Comparison of ENCODE assay signal across 8 cellular contexts in genomic region chr9:130444565-130445221, GRCh38. TPM values are rescaled to one million over a fixed set of nuclear protein-coding genes. Genes with fewer than 3 reads are reported as not detected.
DNase-seq lines count a peak whose midpoint lies in the region; ATAC-seq and TF ChIP-seq lines count a peak whose summit lies in the region.

Gene ASS1 (plus strand): TSS chr9:130444961. CDS start chr9:130452229, 7,268 bp downstream.

- H3K9me3 ChIP-seq in ES-I3 (ENCODE audit: control insufficient read depth, insufficient read depth, low read length) (peaks cover 9% of the 10 kb centered on the region; the same call in 1 of the 2 replicates), neuron (ENCODE audit: low read length) (peaks cover 3% of the 10 kb centered on the region), tibial nerve (peaks cover 0 to 31% (median 0%) of the 10 kb centered on the region in 4 donors)

- no peak for TF ChIP-seq POLR2A in tibial nerve (IDR thresholded peaks at IDR 0.05)

- H3K9me3 Mint-ChIP-seq in activated T-cell treated with anti-CD3 and anti-CD28 coated beads, Interleukin-2, amount 50 U/mL, for 24 hours: peaks cover 10% of the 10 kb centered on the region

- WGBS in tibial nerve, 2 donors: 1 to 5% methylated on average over 17 to 20 of the region's 66 CpGs

- no peaks in the 10 kb centered on the region for H3K36me3 Mint-ChIP-seq in activated T-cell treated with anti-CD3 and anti-CD28 coated beads, Interleukin-2, amount 50 U/mL, for 24 hours (ENCODE audit: low read depth)

- peak within 1 kb of the TSS; percentile 47 for H3K9ac ChIP-seq in ES-I3 (ENCODE audit: low read depth, low read length)

- H3K4me3 ChIP-seq in fibroblast of the aortic adventitia (ENCODE audit: low read depth, low read length) (peak within 1 kb of the TSS; percentile 69), neuron (ENCODE audit: low read length) (peak within 1 kb of the TSS; percentile 29), tibial nerve (peak within 1 kb of the TSS; percentile 18 to 56 (median 46))

- TF ChIP-seq EP300 in tibial nerve (IDR thresholded peaks at IDR 0.05): peak in 1 of 2 donors; percentile 24

- peak within 1 kb of the TSS; percentile 35 for H3K4me3 Mint-ChIP-seq in activated T-cell treated with anti-CD3 and anti-CD28 coated beads, Interleukin-2, amount 50 U/mL, for 24 hours

- DNase-seq in NCI-H226 (peak; percentile 60), fibroblast of the aortic adventitia (ENCODE audit: low read depth) (no peak), tibial nerve (ENCODE audit: low spot score in 2 of 2) (peak in 1 of 2 donors; percentile 21), NOMO-1 (lab: John Stamatoyannopoulos, UW; ENCODE audit: unreplicated experiment in 2 of 2) (no peak)
- DNase-seq in activated T-cell treated with anti-CD3 and anti-CD28 coated beads, Interleukin-2, amount 50 U/mL, for 24 hours: peak; percentile 68

- peaks cover 7% of the 10 kb centered on the region for H3K4me1 Mint-ChIP-seq in activated T-cell treated with anti-CD3 and anti-CD28 coated beads, Interleukin-2, amount 50 U/mL, for 24 hours (ENCODE audit: low read depth)

- H3K4me1 ChIP-seq in ES-I3 (ENCODE audit: insufficient read depth, low read length) (peaks cover 23% of the 10 kb centered on the region), neuron (ENCODE audit: insufficient read depth, low read length) (peaks cover 16% of the 10 kb centered on the region), tibial nerve (peaks cover 0 to 44% (median 23%) of the 10 kb centered on the region in 4 donors)

- peak within 1 kb of the TSS; percentile 57 for H2AFZ ChIP-seq in neuron (ENCODE audit: low read depth, low read length)

- no peaks in the 10 kb centered on the region for H3K36me3 ChIP-seq in ES-I3 (ENCODE audit: insufficient read depth, low read length)
- H3K36me3 ChIP-seq in neuron (ENCODE audit: insufficient read depth, low read length): no peaks in the 10 kb centered on the region
- H3K36me3 ChIP-seq in tibial nerve: no peaks in the 10 kb centered on the region

- H3K27me3 ChIP-seq in neuron (ENCODE audit: insufficient read depth, low read length) (peaks cover 35% of the 10 kb centered on the region), tibial nerve (peaks cover 0 to 10% of the 10 kb centered on the region in 2 donors)

- no peak within 1 kb of the TSS for H3K27ac Mint-ChIP-seq in activated T-cell treated with anti-CD3 and anti-CD28 coated beads, Interleukin-2, amount 50 U/mL, for 24 hours

- no peak for TF ChIP-seq CTCF in fibroblast of the aortic adventitia (IDR thresholded peaks at IDR 0.05; ENCODE audit: insufficient read depth, low read length)
- TF ChIP-seq CTCF in tibial nerve (IDR thresholded peaks at IDR 0.05): no peak

- H3K27me3 Mint-ChIP-seq in activated T-cell treated with anti-CD3 and anti-CD28 coated beads, Interleukin-2, amount 50 U/mL, for 24 hours: peaks cover 57% of the 10 kb centered on the region

- ATAC-seq in HG03442 (IDR thresholded peaks at IDR 0.05; ENCODE audit: unreplicated experiment): no peak

- peak within 1 kb of the TSS in 3 of 4 donors; percentile 67 to 82 (median 72) for H3K27ac ChIP-seq in tibial nerve

RNA-seq across cellular contexts. Expression of gene ASS1, which starts in this region (rescaled TPM):
- total RNA-seq in fibroblast of the aortic adventitia (ENCODE audit: low replicate concordance) (73.1 and 123 TPM in 2 replicates), tibial nerve (100 to 1,000 TPM; 170 to 375 (median 297) TPM)

Comparison
In these comparisons a context has a peak if more than half of its experiments do, and no peak if none do; other contexts are left out.
1. DNase-seq: peak in NCI-H226 (single experiment) and activated T-cell treated with anti-CD3 and anti-CD28 coated beads, Interleukin-2, amount 50 U/mL, for 24 hours (single experiment); none in fibroblast of the aortic adventitia (single experiment) and NOMO-1 (0 of 2).
2. Peak in every context shown above with its lines, with median percentiles within 50 percentile points of each other: H3K4me3 ChIP-seq.